ENCODE assay signal across 28 cellular contexts in the genomic region with DNA sequence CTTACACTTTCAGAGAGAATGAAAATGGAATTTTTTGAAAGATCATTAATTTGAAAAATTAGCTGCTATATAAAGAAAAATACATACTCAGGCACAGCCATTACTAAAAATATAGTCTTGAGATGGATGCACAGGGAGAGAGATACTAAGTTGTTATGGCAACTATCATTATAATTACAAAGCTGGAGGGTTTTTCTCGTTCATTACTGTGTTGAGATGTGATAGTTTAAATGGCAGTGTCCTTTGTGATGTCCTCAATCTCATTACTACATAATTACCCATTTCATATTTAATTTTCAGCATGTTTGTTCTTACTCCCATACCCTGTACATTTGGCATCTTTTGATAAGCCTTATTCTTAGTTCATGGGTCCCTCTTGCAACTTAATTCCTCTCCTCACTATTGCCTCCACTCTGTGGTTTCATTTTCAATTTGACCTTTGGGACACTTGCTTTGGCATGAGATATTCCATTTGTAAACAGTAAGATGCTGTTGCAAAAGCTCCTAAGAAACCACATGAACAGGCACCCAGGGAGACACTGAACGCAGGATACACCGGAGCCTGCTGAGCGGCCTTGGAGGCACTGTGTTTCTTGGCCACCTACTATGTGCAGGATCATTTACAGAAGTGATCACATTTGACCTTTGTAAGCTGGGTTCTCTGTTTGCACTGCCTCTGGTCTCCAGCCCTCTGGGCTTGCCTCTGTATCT. TPM values are rescaled to one million over a fixed set of nuclear protein-coding genes. Genes with fewer than 3 reads are reported as not detected.
A peak's percentile ranks its signal among the peaks of the same experiment; 100 is the strongest.
DNase-seq lines count a peak whose midpoint lies in the region; TF ChIP-seq lines count a peak whose summit lies in the region.
"Had no signal": no experiment of that assay in that cellular context is flagged by ENCODE, and none has a peak within 500 bp of the region (broad histone marks: within the 10 kb centered on the region; RNA-seq: fewer than 3 reads in every experiment).

No MANE protein-coding gene starts in this region.

- no peak overlapping the region for H3K4me3 ChIP-seq in fibroblast of mammary gland (ENCODE audit: control insufficient read depth, low read depth, low read length)
- H3K4me3 ChIP-seq in osteoblast (ENCODE audit: insufficient read depth, low read length) = no peak overlapping the region
- H3K4me3 ChIP-seq: heart right ventricle, K562, psoas muscle, SK-N-MC, upper lobe of left lung had no signal

- no peaks in the 10 kb centered on the region for H4K20me1 ChIP-seq in osteoblast (ENCODE audit: insufficient read depth, low read length)

- no peaks in the 10 kb centered on the region for H3K4me1 ChIP-seq in osteoblast (ENCODE audit: insufficient read depth, low read length)
- H3K4me1 ChIP-seq: Caco-2, psoas muscle had no signal

- no peaks in the 10 kb centered on the region for H3K36me3 ChIP-seq in osteoblast (ENCODE audit: insufficient read depth, low read length)
- H3K36me3 ChIP-seq: heart right ventricle, neutrophil, upper lobe of left lung had no signal

- no peak overlapping the region for H2AFZ ChIP-seq in osteoblast (ENCODE audit: low read length)

- DNase-seq in COR-L47 (lab: John Stamatoyannopoulos, UW) = peak; percentile 42
- DNase-seq in NCI-H1417 (lab: John Stamatoyannopoulos, UW) = peak in 2 of 3 experiments; percentile 29 to 86
- DNase-seq in fibroblast of mammary gland (ENCODE audit: low read depth) = peak; percentile 24
- peak; percentile 10 for DNase-seq in osteoblast (ENCODE audit: insufficient read length, low spot score, missing footprints)
- no peak for DNase-seq in NCI-H2227 (lab: John Stamatoyannopoulos, UW; ENCODE audit: unreplicated experiment)
- DNase-seq in NCI-H2171 (lab: John Stamatoyannopoulos, UW) = no peak
- no peak for DNase-seq in posterior cingulate gyrus
- DNase-seq: activated CD4-positive, alpha-beta T cell treated with anti-CD3 and anti-CD28 coated beads, Interleukin-2, amount 50 U/mL, for 4 hours; activated T-cell treated with anti-CD3 and anti-CD28 coated beads, Interleukin-2, amount 50 U/mL, for 48 hours; Caco-2; cortex of kidney; DND-41; effector memory CD4-positive, alpha-beta T cell; foreskin melanocyte; GF-D8; heart right ventricle; naive B cell; NCI-H146; OCI-M1; psoas muscle; stimulated activated naive B cell treated with anti-CD40 and anti-IgM and Interleukin-4, amounts not matched to agents 10 μg/mL and 1 μg/mL and 100 μg/mL, for 72 hours; substantia nigra; upper lobe of left lung had no signal

- TF ChIP-seq CTCF in fibroblast of mammary gland (conservative IDR thresholded peaks at IDR 0.05; ENCODE audit: control insufficient read depth, insufficient read depth, low read depth, low read length) = no peak
- TF ChIP-seq CTCF in osteoblast (IDR thresholded peaks at IDR 0.05; ENCODE audit: extremely low read depth, low read depth, low read length) = no peak

- H3K9me3 ChIP-seq in osteoblast (ENCODE audit: low read depth, low read length) = no peaks in the 10 kb centered on the region
- H3K9me3 ChIP-seq: Caco-2, neutrophil had no signal

- no peak overlapping the region for H3K4me2 ChIP-seq in osteoblast (ENCODE audit: insufficient read depth, low read length)

- no peak overlapping the region for H3K27ac ChIP-seq in osteoblast (ENCODE audit: low read depth, low read length)
- H3K27ac ChIP-seq: C4-2B, epithelial cell of prostate, heart right ventricle, neutrophil, psoas muscle, SK-N-MC, upper lobe of left lung had no signal

- H3K27me3 ChIP-seq in osteoblast (ENCODE audit: insufficient read depth, low read length) = peaks cover 3% of the 10 kb centered on the region

- no peaks in the 10 kb centered on the region for H3K79me2 ChIP-seq in osteoblast (ENCODE audit: insufficient read depth, low read length)

- intact Hi-C loops in posterior cingulate gyrus (cut with DNase I) = no loop called here

RNA-seq across cellular contexts. Expression of a gene that starts 4.8 kb away (rescaled TPM):
- under 0.01 and 0.36 TPM in 2 replicates for total RNA-seq in osteoblast
- total RNA-seq: Caco-2, K562 had no signal

Comparison
In these comparisons a context has a peak if more than half of its experiments do, and no peak if none do; other contexts are left out.
1. DNase-seq: peak in COR-L47 (single experiment), NCI-H1417 (2 of 3), fibroblast of mammary gland (single experiment) and osteoblast (single experiment); none in NCI-H2227 (single experiment), NCI-H2171 (single experiment) and posterior cingulate gyrus (0 of 10).